Comparison of ENCODE assay signal across 9 cellular contexts in genomic region chr6:157019733-157020132, GRCh38.
DNase-seq lines count a peak whose midpoint lies in the region; ATAC-seq and TF ChIP-seq lines count a peak whose summit lies in the region.
"Had no signal": no experiment of that assay in that cellular context is flagged by ENCODE, and none has a peak within 500 bp of the region (broad histone marks: within the 10 kb centered on the region; RNA-seq: fewer than 3 reads in every experiment).

No MANE protein-coding gene starts in this region.

- peak; percentile 16 for TF ChIP-seq CTCF in SU-DHL-6 (IDR thresholded peaks at IDR 0.05; ENCODE audit: insufficient read depth, low read length, poor library complexity, severe bottlenecking)
- TF ChIP-seq CTCF in fibroblast of villous mesenchyme (IDR thresholded peaks at IDR 0.05; ENCODE audit: insufficient read depth, low read depth, low read length): peak; percentile 16
- no peak for TF ChIP-seq CTCF in stomach (IDR thresholded peaks at IDR 0.05)
- no peak for TF ChIP-seq CTCF in WERI-Rb-1 (IDR thresholded peaks at IDR 0.05; ENCODE audit: low read depth, low read length)

- peaks cover 9 to 62% (median 38%) of the 10 kb centered on the region in 4 donors for H3K4me1 ChIP-seq in stomach
- H3K4me1 ChIP-seq in right cardiac atrium (ENCODE audit: control insufficient read depth, insufficient read depth, low read length): peaks cover 3% of the 10 kb centered on the region

- 73 to 81% (median 79%) methylated on average over 7 of the region's 7 CpGs for WGBS in stomach, 5 donors
- WGBS in right cardiac atrium: 73% methylated on average over 7 of the region's 7 CpGs

- ATAC-seq in GM19455 (IDR thresholded peaks at IDR 0.05; ENCODE audit: unreplicated experiment): no peak
- no peak for ATAC-seq in right cardiac atrium

- peaks cover 5% of the 10 kb centered on the region; the same call in 1 of the 2 replicates for H4K20me1 ChIP-seq in SU-DHL-6 (ENCODE audit: low read depth, low read length)

- no peaks in the 10 kb centered on the region for H3K36me3 Mint-ChIP-seq in activated CD4-positive, alpha-beta T cell treated with anti-CD3 and anti-CD28 coated beads, Interleukin-2, amount 10 ng/mL, durations not matched to agents 7 days and 5 days (ENCODE audit: low read depth)

- H3K4me3 Mint-ChIP-seq in activated CD4-positive, alpha-beta T cell treated with anti-CD3 and anti-CD28 coated beads, Interleukin-2, amount 10 ng/mL, durations not matched to agents 7 days and 5 days: peak overlapping the region; percentile 60

- peaks cover 52% of the 10 kb centered on the region for H3K4me1 Mint-ChIP-seq in activated CD4-positive, alpha-beta T cell treated with anti-CD3 and anti-CD28 coated beads, Interleukin-2, amount 10 ng/mL, durations not matched to agents 7 days and 5 days

- no peaks in the 10 kb centered on the region for H3K9me3 Mint-ChIP-seq in activated CD4-positive, alpha-beta T cell treated with anti-CD3 and anti-CD28 coated beads, Interleukin-2, amount 10 ng/mL, durations not matched to agents 7 days and 5 days

- H3K9me3 ChIP-seq in SU-DHL-6 (ENCODE audit: insufficient read depth, low read length) (no peaks in the 10 kb centered on the region), stomach (no peaks in the 10 kb centered on the region), WERI-Rb-1 (ENCODE audit: severe bottlenecking) (no peaks in the 10 kb centered on the region), right cardiac atrium (ENCODE audit: control insufficient read depth, low read length) (no peaks in the 10 kb centered on the region)

- H3K9ac ChIP-seq in SU-DHL-6 (ENCODE audit: low read length): peak overlapping the region; percentile 78

- no peak for TF ChIP-seq EP300 in stomach (IDR thresholded peaks at IDR 0.05)

- H3K9me2 ChIP-seq in SU-DHL-6 (replicated peaks; ENCODE audit: insufficient read depth, low read length): no peaks in the 10 kb centered on the region

- H3K4me3 ChIP-seq in SU-DHL-6 (ENCODE audit: insufficient read depth, low read length, poor library complexity, severe bottlenecking) (peak overlapping the region; percentile 39), fibroblast of villous mesenchyme (ENCODE audit: low read depth, low read length) (no peak overlapping the region), stomach (no peak overlapping the region), WERI-Rb-1 (ENCODE audit: low read depth, low read length) (no peak overlapping the region), right cardiac atrium (ENCODE audit: low read length) (no peak overlapping the region)

- CTCF ChIA-PET in activated CD4-positive, alpha-beta T cell treated with anti-CD3 and anti-CD28 coated beads, Interleukin-2, amount 10 ng/mL, durations not matched to agents 7 days and 5 days (lab: Charles Lee): interaction anchor here (1.2 kb wide), 1 partner anchor 19 kb away, joined by 3 read pairs; no protein-coding TSS in a partner anchor

- H3K27ac ChIP-seq in SU-DHL-6 (ENCODE audit: low read depth, low read length) (peak overlapping the region; percentile 94), stomach (peak overlapping the region in 3 of 5 donors; percentile 99 to 100 (median 99)), WERI-Rb-1 (no peak overlapping the region), right cardiac atrium (ENCODE audit: low read length) (no peak overlapping the region)

- H3K4me2 ChIP-seq in SU-DHL-6 (ENCODE audit: low read depth, low read length, poor library complexity, severe bottlenecking): peak overlapping the region; percentile 95

- intact Hi-C loops in stomach (cut with DNase I; ENCODE audit: low total_unique reads): loop anchor here (10.0 kb wide), 1 partner anchor 235 kb away; no protein-coding TSS in a partner anchor
- intact Hi-C loops in right cardiac atrium (cut with DNase I): loop anchor here in 3 of 4 donors (2.0 to 10.0 kb wide), 6 partner anchors 135 to 333 kb away; partner anchors contain the start of gene ARID1B (in 1 of the 3)

- no peaks in the 10 kb centered on the region for H3K27me3 Mint-ChIP-seq in activated CD4-positive, alpha-beta T cell treated with anti-CD3 and anti-CD28 coated beads, Interleukin-2, amount 10 ng/mL, durations not matched to agents 7 days and 5 days

- POLR2A ChIA-PET in activated CD4-positive, alpha-beta T cell treated with anti-CD3 and anti-CD28 coated beads, Interleukin-2, amount 10 ng/mL, durations not matched to agents 7 days and 5 days (lab: Charles Lee): interaction anchor here (0.6 kb wide), 1 partner anchor 1692 kb away, joined by 4 read pairs; no protein-coding TSS in a partner anchor

- H3K27me3 ChIP-seq in SU-DHL-6 (ENCODE audit: low read length): no peaks in the 10 kb centered on the region
- no peaks in the 10 kb centered on the region for H3K27me3 ChIP-seq in stomach
- H3K27me3 ChIP-seq in WERI-Rb-1 (ENCODE audit: insufficient read depth, low read depth, severe bottlenecking): no peaks in the 10 kb centered on the region
- H3K27me3 ChIP-seq in right cardiac atrium (ENCODE audit: control insufficient read depth, insufficient read depth): no peaks in the 10 kb centered on the region

- peaks cover 23% of the 10 kb centered on the region for H3F3A ChIP-seq in SU-DHL-6 (ENCODE audit: insufficient read depth)

- H2AFZ ChIP-seq in SU-DHL-6 (ENCODE audit: low read depth, low read length, severe bottlenecking): no peak overlapping the region

- DNase-seq in activated CD4-positive, alpha-beta T cell treated with anti-CD3 and anti-CD28 coated beads, Interleukin-2, amount 10 ng/mL, durations not matched to agents 7 days and 5 days: no peak
- DNase-seq in activated CD4-positive, alpha-beta T cell treated with anti-CD3 and anti-CD28 coated beads, Interleukin-2, amount 50 U/mL, for 1 hour: no peak
- peak; percentile 36 for DNase-seq in fibroblast of villous mesenchyme (ENCODE audit: low read depth)
- DNase-seq in stomach: no peak
- DNase-seq in WERI-Rb-1: no peak
- DNase-seq in right cardiac atrium: no peak
- DNase-seq: stimulated activated CD4-positive, alpha-beta T cell treated with anti-CD3 and anti-CD28 coated beads, Interleukin-4, amount 100 ng/mL, for 4 hours had no signal

- TF ChIP-seq POLR2A in stomach (IDR thresholded peaks at IDR 0.05): no peak

- H3K79me2 ChIP-seq in SU-DHL-6 (ENCODE audit: insufficient read depth, low read length): peaks cover 60% of the 10 kb centered on the region

- no peaks in the 10 kb centered on the region for H3K36me3 ChIP-seq in SU-DHL-6 (ENCODE audit: low read length)
- H3K36me3 ChIP-seq in stomach: no peaks in the 10 kb centered on the region
- peaks cover 3% of the 10 kb centered on the region for H3K36me3 ChIP-seq in WERI-Rb-1

- peak overlapping the region; percentile 80 for H3K27ac Mint-ChIP-seq in activated CD4-positive, alpha-beta T cell treated with anti-CD3 and anti-CD28 coated beads, Interleukin-2, amount 10 ng/mL, durations not matched to agents 7 days and 5 days

Comparison
In these comparisons a context has a peak if more than half of its experiments do, and no peak if none do; other contexts are left out.
1. H3K27ac ChIP-seq: peak in SU-DHL-6 (single experiment) and stomach (3 of 5); none in WERI-Rb-1 (single experiment) and right cardiac atrium (single experiment).
2. CTCF ChIP-seq: peak in SU-DHL-6 (single experiment) and fibroblast of villous mesenchyme (single experiment); none in stomach (0 of 7) and WERI-Rb-1 (single experiment).